18 cellular contexts compared by ENCODE assay signal in genomic region chr7:123665896-123666295, GRCh38. TPM values are rescaled to one million over a fixed set of nuclear protein-coding genes. Genes with fewer than 3 reads are reported as not detected.
A peak's percentile ranks its signal among the peaks of the same experiment; 100 is the strongest.
DNase-seq lines count a peak whose midpoint lies in the region; ATAC-seq and TF ChIP-seq lines count a peak whose summit lies in the region.
"Had no signal": no experiment of that assay in that cellular context is flagged by ENCODE, and none has a peak within 500 bp of the region (broad histone marks: within the 10 kb centered on the region; RNA-seq: fewer than 3 reads in every experiment).

No MANE protein-coding gene starts in this region.

- DNase-seq in cardiac muscle cell (ENCODE audit: low read depth in 1 of 2, low spot score in 1 of 2): peak; percentile 23 to 27
- DNase-seq in Right ventricle myocardium inferior (ENCODE audit: missing footprints): no peak
- peak in 1 of 4 donors; percentile 49 for DNase-seq in body of pancreas
- DNase-seq in mesendoderm: peak; percentile 42
- peak; percentile 31 for DNase-seq in stomach
- no peak for DNase-seq in A673 (ENCODE audit: low spot score)
- DNase-seq: C1 segment of cervical spinal cord, DMS79 treated with DMSO at 0.1 percent for 48 hours, HFFc6, KG1, NCI-H2029 treated with DMSO at 0.1 percent for 48 hours, NCI-H2171 treated with DMSO at 0.1 percent for 48 hours, NCI-H446 treated with DMSO at 0.1 percent for 48 hours, NCI-H748 treated with DMSO at 0.1 percent for 48 hours had no signal

- H2AK5ac ChIP-seq in mesendoderm (ENCODE audit: low read length): no peak overlapping the region

- H4K8ac ChIP-seq in mesendoderm (ENCODE audit: low read depth, low read length): no peak overlapping the region

- no peak overlapping the region for H2BK120ac ChIP-seq in mesendoderm (ENCODE audit: low read depth, low read length)

- CTCF ChIA-PET in A673 (lab: Charles Lee): no interaction called here

- H3K9me3 ChIP-seq in cardiac muscle cell (ENCODE audit: low read depth) (no peaks in the 10 kb centered on the region), body of pancreas (no peaks in the 10 kb centered on the region), stomach (no peaks in the 10 kb centered on the region), A673 (ENCODE audit: low read depth, low read length, poor library complexity, severe bottlenecking) (no peaks in the 10 kb centered on the region)
- H3K9me3 ChIP-seq: A549 had no signal

- no peak overlapping the region for H3K56ac ChIP-seq in mesendoderm (ENCODE audit: low read length)

- H3K27ac ChIP-seq in cardiac muscle cell (peak overlapping the region; percentile 69), body of pancreas (no peak overlapping the region), mesendoderm (ENCODE audit: low read depth, low read length) (no peak overlapping the region), stomach (no peak overlapping the region), A673 (ENCODE audit: low read depth, low read length, poor library complexity, severe bottlenecking) (no peak overlapping the region)
- H3K27ac ChIP-seq: A549 had no signal

- no peak overlapping the region for H2BK5ac ChIP-seq in mesendoderm (ENCODE audit: low read length)

- H3K79me2 ChIP-seq in mesendoderm (ENCODE audit: control insufficient read depth, insufficient read depth, low read length): no peaks in the 10 kb centered on the region

- no TSS peak for BruUV-seq in A673 (replicated peaks; lab: Mats Ljungman, UMichigan)

- 13 to 19% methylated on average over 1 of the region's 1 CpG for WGBS in body of pancreas, 2 donors
- no CpG with 5 or more reads among the region's 1 CpG for WGBS in mesendoderm (ENCODE audit: extremely low coverage, insufficient coverage, low lambda C conversion rate)
- WGBS in stomach, 5 donors: 36 to 52% (median 44%) methylated on average over 1 of the region's 1 CpG

- POLR2A ChIA-PET in A673 (lab: Charles Lee; ENCODE audit: low non-redundant PET): no interaction called here

- H3K4me3 ChIP-seq in cardiac muscle cell (no peak overlapping the region), body of pancreas (no peak overlapping the region), mesendoderm (ENCODE audit: low read length) (no peak overlapping the region), stomach (no peak overlapping the region), A673 (ENCODE audit: low read depth, low read length, poor library complexity, severe bottlenecking) (no peak overlapping the region)
- H3K4me3 ChIP-seq: A549 had no signal

- no peaks in the 10 kb centered on the region for H3K36me3 ChIP-seq in cardiac muscle cell
- H3K36me3 ChIP-seq in body of pancreas (replicated peaks in 1 of 2; ENCODE audit: insufficient read depth in 1 of 2, low read depth in 2 of 2): no peaks in the 10 kb centered on the region
- no peaks in the 10 kb centered on the region for H3K36me3 ChIP-seq in mesendoderm (ENCODE audit: control insufficient read depth, insufficient read depth, low read length)
- no peaks in the 10 kb centered on the region for H3K36me3 ChIP-seq in stomach
- no peaks in the 10 kb centered on the region for H3K36me3 ChIP-seq in A673 (ENCODE audit: insufficient read depth, low read length, poor library complexity, severe bottlenecking)

- H3K9ac ChIP-seq in mesendoderm (ENCODE audit: low read length): no peak overlapping the region

- no peak for TF ChIP-seq EP300 in stomach (IDR thresholded peaks at IDR 0.05)

- H2BK15ac ChIP-seq in mesendoderm (replicated peaks; ENCODE audit: low read depth): no peak overlapping the region

- no peak overlapping the region for H3K4ac ChIP-seq in mesendoderm (ENCODE audit: low read depth, low read length)

- no peak overlapping the region for H3K4me2 ChIP-seq in mesendoderm (ENCODE audit: low read length)
- H3K4me2 ChIP-seq: A549 had no signal

- no peaks in the 10 kb centered on the region for H3K79me1 ChIP-seq in mesendoderm (ENCODE audit: low read length)

- intact Hi-C loops in Right ventricle myocardium inferior (cut with DNase I) (no loop called here), body of pancreas (cut with DNase I) (no loop called here), stomach (cut with DNase I; ENCODE audit: low total_unique reads) (no loop called here), A673 (cut with micrococcal nuclease; ENCODE audit: unreplicated experiment) (no loop called here)

- H3K27me3 ChIP-seq in cardiac muscle cell: no peaks in the 10 kb centered on the region
- no peaks in the 10 kb centered on the region for H3K27me3 ChIP-seq in body of pancreas
- H3K27me3 ChIP-seq in mesendoderm (ENCODE audit: insufficient read depth, low read length, poor library complexity): no peaks in the 10 kb centered on the region
- H3K27me3 ChIP-seq in stomach: no peaks in the 10 kb centered on the region
- H3K27me3 ChIP-seq in A673 (replicated peaks; ENCODE audit: insufficient read depth, low read depth, low read length, poor library complexity): no peaks in the 10 kb centered on the region

- H3K18ac ChIP-seq in mesendoderm (ENCODE audit: low read length): no peak overlapping the region

- no peak for ATAC-seq in Right ventricle myocardium inferior
- ATAC-seq in body of pancreas: peak; percentile 56
- no peak for ATAC-seq in GM18873 (IDR thresholded peaks at IDR 0.05; ENCODE audit: low FRiP score, unreplicated experiment)
- ATAC-seq: Panc1 had no signal

- TF ChIP-seq CTCF in cardiac muscle cell (IDR thresholded peaks at IDR 0.05; ENCODE audit: low read depth, low read length): no peak
- TF ChIP-seq CTCF in body of pancreas (IDR thresholded peaks at IDR 0.05): no peak
- TF ChIP-seq CTCF in stomach (IDR thresholded peaks at IDR 0.05): no peak
- no peak for TF ChIP-seq CTCF in A673 (conservative IDR thresholded peaks at IDR 0.05; ENCODE audit: low read depth, low read length)

- no peak overlapping the region for H3K23ac ChIP-seq in mesendoderm (ENCODE audit: low read length)

- H3K4me1 ChIP-seq in cardiac muscle cell (ENCODE audit: low read depth) (peaks cover 12% of the 10 kb centered on the region), body of pancreas (peaks cover 7% of the 10 kb centered on the region), mesendoderm (ENCODE audit: control insufficient read depth, low read depth, low read length) (no peaks in the 10 kb centered on the region), stomach (no peaks in the 10 kb centered on the region), A673 (ENCODE audit: insufficient read depth, low read length, poor library complexity, severe bottlenecking) (no peaks in the 10 kb centered on the region)
- H3K4me1 ChIP-seq: A549 had no signal

- H4K5ac ChIP-seq in mesendoderm (ENCODE audit: low read length): no peak overlapping the region

- no peak for TF ChIP-seq POLR2A in body of pancreas (IDR thresholded peaks at IDR 0.05)
- TF ChIP-seq POLR2A in stomach (IDR thresholded peaks at IDR 0.05): no peak

RNA-seq across cellular contexts. Expression of gene LMOD2, which starts 10.2 kb away (rescaled TPM):
- total RNA-seq in cardiac muscle cell (19.7 and 24.3 TPM in 2 replicates), Right ventricle myocardium inferior (492 TPM), body of pancreas (not detected), stomach (not detected), A673 (2021) (not detected in 2 replicates)
- polyA plus RNA-seq in cardiac muscle cell (13.6 and 19.8 TPM in 2 replicates), stomach (under 1 TPM; 0.05 to 0.46 (median 0.12) TPM)
- 0.03 TPM for polyA plus RNA-seq in mesendoderm (2013, experiment 1 of 2)
- 0.06 TPM for polyA plus RNA-seq in mesendoderm (2013, experiment 2 of 2)
- total RNA-seq: H4, HFFc6 had no signal
- polyA plus RNA-seq: A549 had no signal

Comparison
In these comparisons a context has a peak if more than half of its experiments do, and no peak if none do; other contexts are left out.
1. DNase-seq: peak in cardiac muscle cell (2 of 2), mesendoderm (single experiment) and stomach (single experiment); none in Right ventricle myocardium inferior (single experiment) and A673 (single experiment).
2. RNA of gene LMOD2, which starts 10.2 kb away (total RNA-seq): 492 TPM in Right ventricle myocardium inferior (single experiment); 19.7 to 24.3 TPM in cardiac muscle cell, not detected in body of pancreas, not detected in stomach and not detected in A673; every median in the first group is over 10 times any median in the second.